In genomic region chr4:101911616-101912015, GRCh38 we compare ENCODE assay signal across 31 cellular contexts.
"Had no signal": no experiment of that assay in that cellular context is flagged by ENCODE, and none has a peak within 500 bp of the region (broad histone marks: within the 10 kb centered on the region; RNA-seq: fewer than 3 reads in every experiment).

No MANE protein-coding gene starts in this region.

- H3K27ac Mint-ChIP-seq: activated CD4-positive, alpha-beta memory T cell treated with anti-CD3 and anti-CD28 coated beads for 36 hours; activated naive CD4-positive, alpha-beta T cell treated with anti-CD3 and anti-CD28 coated beads, Interleukin-2, amount 10 ng/mL, durations not matched to agents 7 days and 5 days; activated naive CD8-positive, alpha-beta T cell; activated naive CD8-positive, alpha-beta T cell treated with anti-CD3 and anti-CD28 coated beads, Interleukin-2, amount 50 U/mL, for 24 hours; brain had no signal

- ATAC-seq: activated naive CD8-positive, alpha-beta T cell treated with anti-CD3 and anti-CD28 coated beads, Interleukin-2, amount 50 U/mL, for 24 hours; activated T-cell treated with anti-CD3 and anti-CD28 coated beads, Interleukin-2, amount 50 U/mL, for 4 hours; Right ventricle myocardium inferior had no signal

- DNase-seq: activated B cell treated with CpG ODN at 0.5 μM for 24 hours; activated CD4-positive, alpha-beta memory T cell treated with anti-CD3 and anti-CD28 coated beads for 36 hours; activated CD4-positive, alpha-beta T cell treated with anti-CD3 and anti-CD28 coated beads for 4 hours; activated CD4-positive, alpha-beta T cell treated with anti-CD3 and anti-CD28 coated beads, Interleukin-2, amount 50 U/mL, for 1 hour; activated CD4-positive, CD25-positive, alpha-beta regulatory T cell treated with anti-CD3 and anti-CD28 coated beads, Interleukin-2, amount 50 U/mL, for 72 hours; activated CD8-positive, alpha-beta memory T cell treated with anti-CD3 and anti-CD28 coated beads, Interleukin-2, amount 50 U/mL, for 4 hours; activated effector memory CD4-positive, alpha-beta T cell treated with Interleukin-2 at 50 U/mL for 16 hours; activated naive CD4-positive, alpha-beta T cell treated with anti-CD3 and anti-CD28 coated beads, Interleukin-2, amount 10 ng/mL, durations not matched to agents 7 days and 5 days; activated naive CD8-positive, alpha-beta T cell treated with anti-CD3 and anti-CD28 coated beads, Interleukin-2, amount 50 U/mL, for 24 hours; activated T-cell treated with anti-CD3 and anti-CD28 coated beads for 4 hours; activated T-cell treated with anti-CD3 and anti-CD28 coated beads, Interleukin-2, amount 50 U/mL, for 4 hours; anterior cingulate cortex; caudate nucleus; MM.1S; MV-4-11; NCI-H1092; NCI-H187 treated with DMSO at 0.1 percent for 48 hours; NCI-H2081; NCI-H2171 treated with DMSO at 0.1 percent for 48 hours; NCI-H2227 treated with DMSO at 0.1 percent for 48 hours; NCI-H82; NK-92 treated with Interleukin-12 subunit alpha and Interleukin-12 subunit beta, amount 100 ng/mL, for 24 hours; PC-9; SIG-M5; SW 1271; T-helper 1 cell; T-helper 2 cell; T-helper 9 cell had no signal

- H3K4me1 Mint-ChIP-seq: activated naive CD4-positive, alpha-beta T cell treated with anti-CD3 and anti-CD28 coated beads, Interleukin-2, amount 10 ng/mL, durations not matched to agents 7 days and 5 days; activated naive CD8-positive, alpha-beta T cell treated with anti-CD3 and anti-CD28 coated beads, Interleukin-2, amount 50 U/mL, for 24 hours; brain had no signal

- H3K4me3 Mint-ChIP-seq: activated B cell treated with CpG ODN at 0.5 μM for 24 hours; activated CD4-positive, alpha-beta memory T cell treated with anti-CD3 and anti-CD28 coated beads for 36 hours; activated naive CD4-positive, alpha-beta T cell treated with anti-CD3 and anti-CD28 coated beads, Interleukin-2, amount 10 ng/mL, durations not matched to agents 7 days and 5 days; activated naive CD8-positive, alpha-beta T cell; activated naive CD8-positive, alpha-beta T cell treated with anti-CD3 and anti-CD28 coated beads, Interleukin-2, amount 50 U/mL, for 24 hours; activated T-cell treated with anti-CD3 and anti-CD28 coated beads, Interleukin-2, amount 50 U/mL, for 4 hours; brain had no signal

- H3K36me3 Mint-ChIP-seq: activated CD4-positive, alpha-beta memory T cell treated with anti-CD3 and anti-CD28 coated beads for 36 hours; activated naive CD4-positive, alpha-beta T cell treated with anti-CD3 and anti-CD28 coated beads, Interleukin-2, amount 10 ng/mL, durations not matched to agents 7 days and 5 days; activated naive CD8-positive, alpha-beta T cell; brain had no signal

- H3K27me3 Mint-ChIP-seq: activated B cell treated with CpG ODN at 0.5 μM for 24 hours; activated CD4-positive, alpha-beta memory T cell treated with anti-CD3 and anti-CD28 coated beads for 36 hours; activated naive CD4-positive, alpha-beta T cell treated with anti-CD3 and anti-CD28 coated beads, Interleukin-2, amount 10 ng/mL, durations not matched to agents 7 days and 5 days; activated naive CD8-positive, alpha-beta T cell had no signal

- H3K9me3 Mint-ChIP-seq: activated naive CD4-positive, alpha-beta T cell treated with anti-CD3 and anti-CD28 coated beads, Interleukin-2, amount 10 ng/mL, durations not matched to agents 7 days and 5 days; activated T-cell treated with anti-CD3 and anti-CD28 coated beads, Interleukin-2, amount 50 U/mL, for 4 hours had no signal
